8 cellular contexts compared by ENCODE assay signal in genomic region chr12:56104109-56104814, GRCh38. TPM values are rescaled to one million over a fixed set of nuclear protein-coding genes. Genes with fewer than 3 reads are reported as not detected.
DNase-seq lines count a peak whose midpoint lies in the region; ATAC-seq, FAIRE-seq and TF ChIP-seq lines count a peak whose summit lies in the region.

Gene PA2G4 (plus strand): TSS chr12:56104559. CDS start chr12:56104738, 179 bp downstream.

- H3K27ac ChIP-seq in pancreas (peak within 1 kb of the TSS; percentile 58 to 79 (median 71)), tibial artery (peak within 1 kb of the TSS; percentile 80 to 86)

- DNase-seq in GM12864 (ENCODE audit: low read depth) (peak; percentile 97), NCI-H1417 (lab: John Stamatoyannopoulos, UW) (peak; percentile 99 to 100 (median 100)), SW 1271 (lab: John Stamatoyannopoulos, UW) (peak; percentile 99), Right ventricle myocardium inferior (ENCODE audit: missing footprints) (peak; percentile 99), pancreas (peak; percentile 94 to 99 (median 98)), tibial artery (peak; percentile 97 to 99)
- DNase-seq in activated naive CD8-positive, alpha-beta T cell treated with anti-CD3 and anti-CD28 coated beads, Interleukin-2, amount 50 U/mL, for 16 hours (ENCODE audit: low read depth, low spot score), result peak; percentile 98

- peak; percentile 93 for ATAC-seq in HG02759 (IDR thresholded peaks at IDR 0.05; ENCODE audit: unreplicated experiment)
- ATAC-seq in Right ventricle myocardium inferior, result peak; percentile 99
- ATAC-seq in pancreas, result peak; percentile 94 to 97 (median 95)

- peak within 1 kb of the TSS; percentile 99 for H3K4me3 ChIP-seq in GM12864 (ENCODE audit: low read depth, low read length)
- peak within 1 kb of the TSS; percentile 59 to 86 (median 79) for H3K4me3 ChIP-seq in pancreas
- H3K4me3 ChIP-seq in tibial artery, result peak within 1 kb of the TSS; percentile 62 to 70

- peak; percentile 92 for FAIRE-seq in pancreas (lab: Jason Lieb, UNC)

- H3K36me3 ChIP-seq in pancreas, result peaks cover 0 to 56% (median 25%) of the 10 kb centered on the region in 3 donors
- H3K36me3 ChIP-seq in tibial artery, result peaks cover 25 to 30% (median 27%) of the 10 kb centered on the region in 3 donors

- intact Hi-C loops in Right ventricle myocardium inferior (cut with DNase I), result loop anchor here (1.0 to 5.0 kb wide), 2 partner anchors 25 to 107 kb away; partner anchors contain the start of gene SUOX
- intact Hi-C loops in pancreas (cut with DNase I), result no loop called here
- intact Hi-C loops in tibial artery (cut with DNase I; ENCODE audit: low total_unique reads), result loop anchor here (10.0 kb wide), 1 partner anchor 109 kb away; the partner anchor contains the start of gene SUOX

- H3K9me3 ChIP-seq in pancreas (no peaks in the 10 kb centered on the region), tibial artery (no peaks in the 10 kb centered on the region)

- H3K27me3 ChIP-seq in pancreas, result no peaks in the 10 kb centered on the region
- H3K27me3 ChIP-seq in tibial artery, result no peaks in the 10 kb centered on the region

- H3K4me1 ChIP-seq in pancreas (peaks cover 0 to 22% (median 8%) of the 10 kb centered on the region in 3 donors), tibial artery (peaks cover 0 to 23% (median 21%) of the 10 kb centered on the region in 4 donors)

- TF ChIP-seq CTCF in GM12864 (IDR thresholded peaks at IDR 0.05; ENCODE audit: low read depth, low read length, missing control alignments) (no peak), pancreas (IDR thresholded peaks at IDR 0.05) (no peak), tibial artery (IDR thresholded peaks at IDR 0.05) (no peak)

- 0 to 1% methylated on average over 54 to 60 of the region's 60 CpGs for WGBS in pancreas, 2 donors

RNA-seq across cellular contexts. Expression of gene PA2G4, which starts in this region (rescaled TPM):
- total RNA-seq in Right ventricle myocardium inferior (69.7 TPM), pancreas (10 to 100 TPM; 30.1 to 59.8 (median 42.7) TPM)
- 10 to 100 TPM; 38.2 to 43.5 TPM for polyA plus RNA-seq in pancreas

Comparison
In these comparisons a context has a peak if more than half of its experiments do, and no peak if none do; other contexts are left out.
1. Peak in every context shown above with its lines: DNase-seq, ATAC-seq, H3K4me3 ChIP-seq and H3K27ac ChIP-seq.
2. intact Hi-C loops: an anchor here in Right ventricle myocardium inferior (1.0 to 5.0 kb wide) and tibial artery (10.0 kb wide); none called in pancreas.